1 cellular context compared by ENCODE assay signal in genomic region chr1:244970661-244971523, GRCh38.
TF ChIP-seq lines count a peak whose summit lies in the region.

No MANE protein-coding gene starts in this region.

TF ChIP-seq in HepG2, 621 proteins besides CTCF, POLR2A, EP300 and RAD21 (continued from another document and continues in another):
- TF ChIP-seq UBTF (CRISPR knock-in tag; IDR thresholded peaks at IDR 0.05): peak; percentile 95
- no peak for TF ChIP-seq EZH2 (conservative IDR thresholded peaks at IDR 0.05; ENCODE audit: low read depth, low read length)
- peak; percentile 84 for TF ChIP-seq ZNF687 (CRISPR knock-in tag; IDR thresholded peaks at IDR 0.05)
- TF ChIP-seq GPBP1L1 (CRISPR knock-in tag; IDR thresholded peaks at IDR 0.05): no peak
- TF ChIP-seq SNAPC4 (CRISPR knock-in tag; IDR thresholded peaks at IDR 0.05): no peak
- no peak for TF ChIP-seq ZNF33B (CRISPR knock-in tag; IDR thresholded peaks at IDR 0.05)
- no peak; the same call in 1 of the 2 replicates for TF ChIP-seq ZNF451 (CRISPR knock-in tag; IDR thresholded peaks at IDR 0.05)
- no peak for TF ChIP-seq IKZF4 (CRISPR knock-in tag; IDR thresholded peaks at IDR 0.05; ENCODE audit: borderline replicate concordance, low read depth, not compliant biosample characterization)
- TF ChIP-seq ZNF619 (CRISPR knock-in tag; IDR thresholded peaks at IDR 0.05): no peak
- TF ChIP-seq ELF4 (CRISPR knock-in tag; IDR thresholded peaks at IDR 0.05; ENCODE audit: borderline replicate concordance): no peak; the same call in 1 of the 2 replicates
- no peak for TF ChIP-seq HNF1A (IDR thresholded peaks at IDR 0.05; ENCODE audit: low read depth)
- no peak; the same call in 1 of the 2 replicates for TF ChIP-seq HNF1A (CRISPR knock-in tag; IDR thresholded peaks at IDR 0.05; ENCODE audit: borderline replicate concordance)
- peak; percentile 68; the same call in 1 of the 2 replicates for TF ChIP-seq E2F5 (CRISPR knock-in tag; conservative IDR thresholded peaks at IDR 0.05)
- TF ChIP-seq U2AF1 (optimal IDR thresholded peaks at IDR 0.05; ENCODE audit: low read depth, low read length): peak; percentile 8
- no peak for TF ChIP-seq PBX2 (CRISPR knock-in tag; IDR thresholded peaks at IDR 0.05)
- no peak; the same call in 1 of the 2 replicates for TF ChIP-seq SMAD1 (CRISPR knock-in tag; IDR thresholded peaks at IDR 0.05; ENCODE audit: borderline replicate concordance, low read depth)
- TF ChIP-seq NRL (CRISPR knock-in tag; IDR thresholded peaks at IDR 0.05; ENCODE audit: borderline replicate concordance): peak; percentile 72; the same call in 1 of the 2 replicates
- no peak for TF ChIP-seq TCF12 (IDR thresholded peaks at IDR 0.05)
- TF ChIP-seq TCF12 (CRISPR knock-in tag; IDR thresholded peaks at IDR 0.05): 0 out of 2 replicates have a peak, but pooled peaks have one; percentile 13
- TF ChIP-seq SUZ12 (IDR thresholded peaks at IDR 0.05; ENCODE audit: low read depth, low read length): no peak
- peak; percentile 63 for TF ChIP-seq MTA1 (CRISPR knock-in tag; IDR thresholded peaks at IDR 0.05; ENCODE audit: borderline replicate concordance)
- TF ChIP-seq NAIF1 (CRISPR knock-in tag; IDR thresholded peaks at IDR 0.05; ENCODE audit: borderline replicate concordance): peak; percentile 86; the same call in 1 of the 2 replicates
- no peak for TF ChIP-seq NCOA5 (CRISPR knock-in tag; IDR thresholded peaks at IDR 0.05)
- peak; percentile 95 for TF ChIP-seq ZNF263 (CRISPR knock-in tag; IDR thresholded peaks at IDR 0.05)
- no peak for TF ChIP-seq JARID2 (CRISPR knock-in tag; IDR thresholded peaks at IDR 0.05; ENCODE audit: insufficient replicate concordance)
- TF ChIP-seq ZNF142 (CRISPR knock-in tag; IDR thresholded peaks at IDR 0.05): no peak
- TF ChIP-seq KAT8 (CRISPR knock-in tag; IDR thresholded peaks at IDR 0.05): peak; percentile 88
- TF ChIP-seq ZNF572 (CRISPR knock-in tag; IDR thresholded peaks at IDR 0.05): peak; percentile 25; the same call in 1 of the 2 replicates
